In the genomic region with DNA sequence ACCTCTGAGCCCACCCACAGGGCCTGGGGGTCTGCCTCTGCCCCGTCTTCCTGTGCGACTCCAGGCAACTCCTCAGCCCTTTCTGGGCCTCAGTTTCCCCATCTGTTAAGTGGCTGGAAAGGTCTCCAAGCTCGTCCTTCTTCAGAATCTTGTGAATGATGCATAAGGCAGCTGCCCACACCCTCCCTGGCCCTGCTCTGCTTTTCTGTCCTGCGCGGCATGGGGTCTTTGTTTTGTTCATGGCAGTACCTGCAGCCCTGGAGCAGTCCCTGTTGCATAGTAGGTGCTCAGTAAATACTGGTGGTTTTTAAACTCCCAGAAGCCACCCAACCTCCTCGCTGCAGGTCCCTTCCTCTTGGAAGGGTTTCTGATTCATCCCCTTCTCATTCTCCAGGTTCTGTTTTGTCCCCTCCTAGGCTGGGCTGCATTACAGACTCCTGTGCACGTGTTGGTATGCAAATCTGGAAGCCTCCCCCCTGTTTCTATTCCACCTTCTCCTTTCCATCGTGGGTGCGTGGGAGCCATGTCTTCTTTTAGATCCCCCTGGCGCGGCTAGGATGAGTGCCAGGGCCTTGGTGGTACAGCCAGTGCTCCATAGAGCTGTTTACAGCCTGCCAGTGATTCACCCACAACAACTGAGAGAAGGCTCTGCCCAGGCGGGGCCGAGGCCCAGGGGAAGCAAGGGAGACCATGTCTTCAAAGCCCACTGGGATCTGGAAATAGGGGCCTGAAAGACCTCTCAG, we compare ENCODE assay signal across 22 cellular contexts. TPM values are rescaled to one million over a fixed set of nuclear protein-coding genes. Genes with fewer than 3 reads are reported as not detected.
A peak's percentile ranks its signal among the peaks of the same experiment; 100 is the strongest.
DNase-seq lines count a peak whose midpoint lies in the region; ATAC-seq, FAIRE-seq and TF ChIP-seq lines count a peak whose summit lies in the region.
"Had no signal": no experiment of that assay in that cellular context is flagged by ENCODE, and none has a peak within 500 bp of the region (broad histone marks: within the 10 kb centered on the region; RNA-seq: fewer than 3 reads in every experiment).

No MANE protein-coding gene starts in this region.

- DNase-seq in kidney = no peak
- DNase-seq in SW480 (ENCODE audit: low spot score) = no peak
- DNase-seq: activated CD4-positive, alpha-beta memory T cell treated with anti-CD3 and anti-CD28 coated beads for 36 hours; activated naive CD4-positive, alpha-beta T cell treated with anti-CD3 and anti-CD28 coated beads for 36 hours; activated T-cell treated with anti-CD3 and anti-CD28 coated beads, Interleukin-2, amount 50 U/mL, for 1 hour; GOT3; NCI-H1105; NCI-H69; PC-3; stimulated activated CD4-positive, alpha-beta T cell treated with anti-CD3 and anti-CD28 coated beads, Interleukin-4, amount 100 ng/mL, for 1 hour; thyroid gland had no signal

- H3K36me3 ChIP-seq in HUES48 (ENCODE audit: control insufficient read depth, insufficient read depth, low read length) (no peaks in the 10 kb centered on the region), iPS-20b (ENCODE audit: insufficient read depth, low read depth, low read length) (no peaks in the 10 kb centered on the region), kidney (ENCODE audit: control insufficient read depth in 1 of 2, insufficient read depth in 2 of 2, low read length in 2 of 2) (no peaks in the 10 kb centered on the region)
- H3K36me3 ChIP-seq: neutrophil, sigmoid colon, thyroid gland had no signal

- no peaks in the 10 kb centered on the region for H3K27me3 ChIP-seq in HUES48 (ENCODE audit: control insufficient read depth, insufficient read depth, low read length)
- peaks cover 6% of the 10 kb centered on the region for H3K27me3 ChIP-seq in iPS-20b (ENCODE audit: insufficient read depth, low read length)
- H3K27me3 ChIP-seq: thyroid gland had no signal

- H3K9ac ChIP-seq in HUES48 (ENCODE audit: low read depth, low read length) (no peak overlapping the region), iPS-20b (ENCODE audit: low read depth, low read length) (peak overlapping the region; percentile 59; the same call in 1 of the 2 replicates), kidney (ENCODE audit: low read length in 2 of 2) (no peak overlapping the region)

- H3K4me1 ChIP-seq in HUES48 (ENCODE audit: control insufficient read depth, insufficient read depth, low read length) = peaks cover 22% of the 10 kb centered on the region
- H3K4me1 ChIP-seq in iPS-20b (ENCODE audit: insufficient read depth, low read length) = peaks cover 12% of the 10 kb centered on the region; the same call in 1 of the 2 replicates
- H3K4me1 ChIP-seq in kidney (ENCODE audit: control insufficient read depth in 1 of 2, insufficient read depth in 1 of 2, low read depth in 1 of 2, low read length in 2 of 2) = peaks cover 0 to 12% of the 10 kb centered on the region in 2 donors

- intact Hi-C loops in kidney (cut with DNase I) = no loop called here

- peak overlapping the region; percentile 31 for H3K27ac ChIP-seq in HUES48 (ENCODE audit: low read depth, low read length)
- peak overlapping the region; percentile 66 for H3K27ac ChIP-seq in angular gyrus (ENCODE audit: low read depth, low read length)
- no peak overlapping the region for H3K27ac ChIP-seq in iPS-20b (ENCODE audit: low read length)
- peak overlapping the region in 11 of 21 experiments; percentile 3 to 88 (median 22) for H3K27ac ChIP-seq in skin epidermis
- no peak overlapping the region for H3K27ac ChIP-seq in kidney (ENCODE audit: low read depth in 2 of 2, low read length in 2 of 2)
- H3K27ac ChIP-seq: epithelial cell of prostate, neutrophil, SK-N-MC, thyroid gland had no signal

- no peak for FAIRE-seq in kidney (lab: Jason Lieb, UNC)
- FAIRE-seq: islet of Langerhans, TTC549 had no signal

- 0 out of 2 replicates have a peak overlapping the region, but pooled peaks have one; percentile 4 for H3K4me3 ChIP-seq in HUES48 (ENCODE audit: low read depth, low read length)
- H3K4me3 ChIP-seq in iPS-20b (ENCODE audit: low read length) = peak overlapping the region; percentile 42; the same call in 1 of the 2 replicates
- H3K4me3 ChIP-seq in skin epidermis = no peak overlapping the region
- H3K4me3 ChIP-seq in kidney (ENCODE audit: low read length in 2 of 2) = no peak overlapping the region
- H3K4me3 ChIP-seq: sigmoid colon, SK-N-MC, thyroid gland had no signal

- ATAC-seq in HG03460 (IDR thresholded peaks at IDR 0.05; ENCODE audit: unreplicated experiment) = no peak
- ATAC-seq: PC-3 had no signal

- no peak for TF ChIP-seq CTCF in kidney (IDR thresholded peaks at IDR 0.05; ENCODE audit: borderline replicate concordance, extremely low read depth, insufficient read depth)

- no peaks in the 10 kb centered on the region for H3K9me3 ChIP-seq in HUES48 (ENCODE audit: control insufficient read depth, insufficient read depth, low read length)
- H3K9me3 ChIP-seq in iPS-20b (ENCODE audit: insufficient read depth, low read depth, low read length) = no peaks in the 10 kb centered on the region
- H3K9me3 ChIP-seq in kidney (ENCODE audit: control insufficient read depth in 1 of 2, low read length in 2 of 2) = no peaks in the 10 kb centered on the region
- H3K9me3 ChIP-seq: neutrophil, sigmoid colon, thyroid gland had no signal

RNA-seq across cellular contexts. Expression of a gene that starts 19.3 kb away (rescaled TPM):
- total RNA-seq in kidney = 5.7 TPM
- polyA plus RNA-seq in kidney (ENCODE audit: insufficient read depth, low read depth, low replicate concordance) = 6.7 TPM
- total RNA-seq: activated CD4-positive, alpha-beta memory T cell treated with anti-CD3 and anti-CD28 coated beads for 36 hours; activated naive CD4-positive, alpha-beta T cell treated with anti-CD3 and anti-CD28 coated beads for 36 hours had no signal

Comparison
In these comparisons a context has a peak if more than half of its experiments do, and no peak if none do; other contexts are left out.
1. H3K27ac ChIP-seq: peak in HUES48 (single experiment), angular gyrus (single experiment) and skin epidermis (11 of 21); none in iPS-20b (single experiment) and kidney (0 of 2).
2. H3K4me3 ChIP-seq: peak in HUES48 (single experiment) and iPS-20b (single experiment); none in skin epidermis (0 of 7) and kidney (0 of 2).